Comparison of ENCODE assay signal across 8 cellular contexts in the genomic region with DNA sequence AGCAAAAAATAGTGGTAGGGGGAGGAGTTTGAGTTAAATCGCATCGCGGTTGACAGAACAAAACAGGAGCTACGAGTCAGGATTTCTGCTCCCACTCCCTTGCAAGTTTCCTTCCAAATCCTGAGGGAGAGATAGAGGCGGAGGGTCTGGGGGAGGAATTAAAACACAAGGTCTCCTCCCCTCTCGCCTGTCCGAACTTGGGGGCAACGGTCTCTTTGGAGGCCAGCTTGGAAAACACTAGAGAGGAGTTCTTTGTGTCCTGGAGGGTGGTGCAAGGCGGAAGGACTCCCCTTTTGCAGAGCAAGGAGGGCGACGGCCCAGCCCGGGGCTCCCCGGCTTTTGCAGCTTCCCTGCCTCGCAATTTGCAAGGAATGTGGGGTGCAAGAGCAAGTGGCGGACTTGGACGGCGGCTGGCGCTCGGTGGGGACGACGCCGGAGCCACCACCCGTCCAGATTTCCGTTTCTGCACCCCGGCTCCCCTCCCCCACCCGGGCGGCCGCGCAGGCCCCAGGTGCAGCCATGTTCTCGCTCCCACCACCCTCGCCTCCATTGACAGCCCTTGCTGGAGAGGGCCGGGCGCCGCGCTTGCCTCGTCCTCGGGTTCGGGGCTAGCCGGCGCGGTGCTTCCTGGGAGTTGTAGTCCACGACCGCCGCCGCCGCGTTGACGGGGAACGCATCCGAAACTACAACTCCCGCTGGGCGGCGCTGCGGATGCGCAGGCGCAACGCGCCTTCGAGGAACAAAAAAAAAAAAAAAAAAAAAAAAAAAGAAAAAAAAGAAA. TPM values are rescaled to one million over a fixed set of nuclear protein-coding genes. Genes with fewer than 3 reads are reported as not detected.
DNase-seq lines count a peak whose midpoint lies in the region; ATAC-seq and TF ChIP-seq lines count a peak whose summit lies in the region.

No MANE protein-coding gene starts in this region.

- in situ Hi-C loops in GM23248 (cut with MboI) = no loop called here

- DNase-seq in EH (ENCODE audit: low read depth) (peak; percentile 97), GM23248 (peak; percentile 99), Kasumi-1 (lab: John Stamatoyannopoulos, UW) (peak; percentile 96 to 97), RKO (ENCODE audit: low spot score) (peak; percentile 96), fibroblast of lung (ENCODE audit: low read depth in 2 of 2) (peak; percentile 94 to 96)
- peak; percentile 96 to 97 for DNase-seq in activated T-helper 1 cell treated with anti-CD3 and anti-CD28 coated beads, Interleukin-2, amount 50 U/mL, for 16 hours (ENCODE audit: low read depth in 1 of 2, low spot score in 1 of 2)
- DNase-seq in naive thymus-derived CD8-positive, alpha-beta T cell = peak; percentile 93 to 98 (median 97)

- H3K9me2 ChIP-seq in GM23248 (ENCODE audit: insufficient read depth) = no peaks in the 10 kb centered on the region

- peak; percentile 72 to 84 for ATAC-seq in naive thymus-derived CD8-positive, alpha-beta T cell
- peak; percentile 86 for ATAC-seq in stimulated activated memory B cell treated with anti-CD40 and anti-IgM and Interleukin-4, amounts not matched to agents 10 μg/mL and 1 μg/mL and 100 μg/mL, for 72 hours

- H3K79me2 ChIP-seq in GM23248 (ENCODE audit: insufficient read depth) (peaks cover 40% of the 10 kb centered on the region), fibroblast of lung (ENCODE audit: control insufficient read depth, insufficient read depth, low read length) (peaks cover 37% of the 10 kb centered on the region)

- no peaks in the 10 kb centered on the region for H3K27me3 Mint-ChIP-seq in naive thymus-derived CD8-positive, alpha-beta T cell
- no peaks in the 10 kb centered on the region for H3K27me3 Mint-ChIP-seq in stimulated activated memory B cell treated with anti-CD40 and anti-IgM and Interleukin-4, amounts not matched to agents 10 μg/mL and 1 μg/mL and 100 μg/mL, for 72 hours

- no peaks in the 10 kb centered on the region for H3K9me3 ChIP-seq in GM23248 (ENCODE audit: low read depth)
- no peaks in the 10 kb centered on the region for H3K9me3 ChIP-seq in fibroblast of lung (ENCODE audit: control insufficient read depth, insufficient read depth, low read depth, low read length)

- POLR2A ChIA-PET in naive thymus-derived CD8-positive, alpha-beta T cell (lab: Charles Lee) = interaction anchor here (0.5 to 1.1 kb wide), 11 partner anchors 12 to 1702 kb away, joined by 3 to 9 read pairs (median 4); a partner anchor contains a TSS

- H3K9ac ChIP-seq in GM23248 (peak overlapping the region; percentile 94), fibroblast of lung (ENCODE audit: insufficient read depth, low read length) (peak overlapping the region; percentile 58)

- peak overlapping the region; percentile 85 to 96 (median 93) for H3K27ac Mint-ChIP-seq in naive thymus-derived CD8-positive, alpha-beta T cell
- peak overlapping the region; percentile 99 for H3K27ac Mint-ChIP-seq in stimulated activated memory B cell treated with anti-CD40 and anti-IgM and Interleukin-4, amounts not matched to agents 10 μg/mL and 1 μg/mL and 100 μg/mL, for 72 hours

- H3F3A ChIP-seq in GM23248 (ENCODE audit: insufficient read depth) = peaks cover 33% of the 10 kb centered on the region

- H3K4me3 Mint-ChIP-seq in naive thymus-derived CD8-positive, alpha-beta T cell = peak overlapping the region; percentile 79 to 97 (median 93)
- peak overlapping the region; percentile 92 for H3K4me3 Mint-ChIP-seq in stimulated activated memory B cell treated with anti-CD40 and anti-IgM and Interleukin-4, amounts not matched to agents 10 μg/mL and 1 μg/mL and 100 μg/mL, for 72 hours

- no peaks in the 10 kb centered on the region for H3K36me3 Mint-ChIP-seq in naive thymus-derived CD8-positive, alpha-beta T cell
- no peaks in the 10 kb centered on the region for H3K36me3 Mint-ChIP-seq in stimulated activated memory B cell treated with anti-CD40 and anti-IgM and Interleukin-4, amounts not matched to agents 10 μg/mL and 1 μg/mL and 100 μg/mL, for 72 hours

- H3K27me3 ChIP-seq in GM23248 (replicated peaks; ENCODE audit: insufficient read depth) = no peaks in the 10 kb centered on the region
- H3K27me3 ChIP-seq in fibroblast of lung (ENCODE audit: control insufficient read depth, insufficient read depth, low read length) = no peaks in the 10 kb centered on the region

- peak overlapping the region; percentile 87 for H3K4me2 ChIP-seq in GM23248 (ENCODE audit: unreplicated experiment)
- H3K4me2 ChIP-seq in fibroblast of lung (ENCODE audit: extremely low read depth, insufficient read depth, low read length) = peak overlapping the region; percentile 97

- H3K4me1 ChIP-seq in GM23248 (ENCODE audit: insufficient read depth) = peaks cover 26% of the 10 kb centered on the region
- H3K4me1 ChIP-seq in fibroblast of lung (ENCODE audit: control insufficient read depth, extremely low read depth, insufficient read depth, low read length) = peaks cover 15% of the 10 kb centered on the region

- peak overlapping the region; percentile 86 for H2AFZ ChIP-seq in GM23248
- H2AFZ ChIP-seq in fibroblast of lung (ENCODE audit: low read length) = peak overlapping the region; percentile 78

- H4K20me1 ChIP-seq in GM23248 (ENCODE audit: insufficient read depth) (no peaks in the 10 kb centered on the region), fibroblast of lung (ENCODE audit: control insufficient read depth, extremely low read depth, insufficient read depth, low read length) (peaks cover 1% of the 10 kb centered on the region)

- peaks cover 16 to 57% (median 43%) of the 10 kb centered on the region in 4 donors for H3K4me1 Mint-ChIP-seq in naive thymus-derived CD8-positive, alpha-beta T cell
- H3K4me1 Mint-ChIP-seq in stimulated activated memory B cell treated with anti-CD40 and anti-IgM and Interleukin-4, amounts not matched to agents 10 μg/mL and 1 μg/mL and 100 μg/mL, for 72 hours = peaks cover 54% of the 10 kb centered on the region

- WGBS in GM23248 (ENCODE audit: low coverage in 1 of 2, low lambda C conversion rate in 2 of 2, missing lambda C conversion rate in 2 of 2), 2 experiments = 1% methylated on average over 52 to 58 of the region's 59 CpGs

- H3K36me3 ChIP-seq in GM23248 (ENCODE audit: low read depth) (no peaks in the 10 kb centered on the region), fibroblast of lung (ENCODE audit: control insufficient read depth, insufficient read depth, low read length) (no peaks in the 10 kb centered on the region)

- H3K27ac ChIP-seq in GM23248 = peak overlapping the region; percentile 77
- H3K27ac ChIP-seq in fibroblast of lung (ENCODE audit: insufficient read depth, low read length) = peak overlapping the region; percentile 90

- peak; percentile 6 to 20 for TF ChIP-seq CTCF in fibroblast of lung (conservative IDR thresholded peaks at IDR 0.05 in 1 of 2, IDR thresholded peaks at IDR 0.05 in 1 of 2; ENCODE audit: low read depth in 1 of 2, low read length in 2 of 2)

- H3K4me3 ChIP-seq in GM23248 (peak overlapping the region; percentile 78), fibroblast of lung (replicated peaks in 1 of 4; ENCODE audit: control extremely low read depth in 1 of 4, insufficient read depth in 1 of 4, low read depth in 3 of 4, low read length in 4 of 4) (peak overlapping the region; percentile 71 to 87 (median 76))

- no peaks in the 10 kb centered on the region for H3K9me3 Mint-ChIP-seq in naive thymus-derived CD8-positive, alpha-beta T cell
- no peaks in the 10 kb centered on the region for H3K9me3 Mint-ChIP-seq in stimulated activated memory B cell treated with anti-CD40 and anti-IgM and Interleukin-4, amounts not matched to agents 10 μg/mL and 1 μg/mL and 100 μg/mL, for 72 hours

RNA-seq across cellular contexts. Expression of a gene that starts 0.4 kb away (rescaled TPM):
- total RNA-seq in GM23248 (2014; rRNA removed; shearing (Covaris generic)) = 76.0 and 80.2 TPM in 2 replicates
- polyA plus RNA-seq in GM23248 (2016; fragmentation: Nextera tagmentation; extraction: Ambion mirVana) = 90.9 and 91.7 TPM in 2 replicates
- 82.7 and 105 TPM in 2 replicates for total RNA-seq in fibroblast of lung
- polyA plus RNA-seq in fibroblast of lung = 79.3 and 81.3 TPM in 2 replicates
- 75.9 and 79.4 TPM in 2 replicates for polyA plus RNA-seq in fibroblast of lung (2012)
- 30.9 and 38.6 TPM in 2 replicates for polyA minus RNA-seq in fibroblast of lung (ENCODE audit: low replicate concordance)
- 100 to 1,000 TPM; 185 to 206 TPM for total RNA-seq in naive thymus-derived CD8-positive, alpha-beta T cell
- 10 to 100 TPM; 55.4 to 78.6 (median 68.1) TPM for polyA plus RNA-seq in naive thymus-derived CD8-positive, alpha-beta T cell

Comparison
In these comparisons a context has a peak if more than half of its experiments do, and no peak if none do; other contexts are left out.
1. Peak in every context shown above with its lines: DNase-seq, ATAC-seq, H3K4me3 ChIP-seq and H3K27ac ChIP-seq.